In genomic region chr16:74773431-74774222, GRCh38 we compare ENCODE assay signal across 9 cellular contexts. TPM values are rescaled to one million over a fixed set of nuclear protein-coding genes. Genes with fewer than 3 reads are reported as not detected.
DNase-seq lines count a peak whose midpoint lies in the region; ATAC-seq and TF ChIP-seq lines count a peak whose summit lies in the region.
"Had no signal": no experiment of that assay in that cellular context is flagged by ENCODE, and none has a peak within 500 bp of the region (broad histone marks: within the 10 kb centered on the region; RNA-seq: fewer than 3 reads in every experiment).

No MANE protein-coding gene starts in this region.

- H3K27ac ChIP-seq in spleen = no peak overlapping the region

- H3K4me3 Mint-ChIP-seq in activated T-helper 17 cell treated with anti-CD3 and anti-CD28 coated beads, Interleukin-2, amount 50 U/mL, for 72 hours = peak overlapping the region; percentile 60

- WGBS in spleen, 5 donors = 48 to 56% (median 50%) methylated on average over 14 of the region's 14 CpGs

- H3K27ac Mint-ChIP-seq in activated T-helper 17 cell treated with anti-CD3 and anti-CD28 coated beads, Interleukin-2, amount 50 U/mL, for 72 hours = no peak overlapping the region

- no peaks in the 10 kb centered on the region for H3K9me3 Mint-ChIP-seq in activated T-helper 17 cell treated with anti-CD3 and anti-CD28 coated beads, Interleukin-2, amount 50 U/mL, for 72 hours

- peaks cover 23% of the 10 kb centered on the region for H3K27me3 Mint-ChIP-seq in activated T-helper 17 cell treated with anti-CD3 and anti-CD28 coated beads, Interleukin-2, amount 50 U/mL, for 72 hours

- H3K4me1 Mint-ChIP-seq in activated T-helper 17 cell treated with anti-CD3 and anti-CD28 coated beads, Interleukin-2, amount 50 U/mL, for 72 hours = peaks cover 5% of the 10 kb centered on the region

- H3K27me3 ChIP-seq in kidney epithelial cell (ENCODE audit: control insufficient read depth, insufficient read depth, low read length) = peaks cover 4% of the 10 kb centered on the region
- peaks cover 0 to 56% (median 16%) of the 10 kb centered on the region in 7 donors for H3K27me3 ChIP-seq in spleen (replicated peaks in 1 of 7)

- TF ChIP-seq CTCF in kidney epithelial cell (IDR thresholded peaks at IDR 0.05; ENCODE audit: insufficient read depth, low read length, poor library complexity, severe bottlenecking) = no peak
- no peak for TF ChIP-seq CTCF in spleen (IDR thresholded peaks at IDR 0.05 in 8 of 11, conservative IDR thresholded peaks at IDR 0.05 in 3 of 11)

- intact Hi-C loops in spleen (cut with DNase I; ENCODE audit: low total_unique reads) = no loop called here

- H3K4me3 ChIP-seq in kidney epithelial cell (ENCODE audit: low read depth, low read length) (peak overlapping the region; percentile 43), spleen (peak overlapping the region in 6 of 8 donors; percentile 41 to 73 (median 50))

- no peaks in the 10 kb centered on the region for H3K36me3 Mint-ChIP-seq in activated T-helper 17 cell treated with anti-CD3 and anti-CD28 coated beads, Interleukin-2, amount 50 U/mL, for 72 hours (ENCODE audit: low read depth)

- TF ChIP-seq POLR2A in spleen (IDR thresholded peaks at IDR 0.05) = no peak

- H3K9me3 ChIP-seq in spleen = no peaks in the 10 kb centered on the region

- DNase-seq in DMS53 (lab: John Stamatoyannopoulos, UW) (peak; percentile 31), DMS53 treated with DMSO at 0.1 percent for 48 hours (lab: John Stamatoyannopoulos, UW; ENCODE audit: unreplicated experiment) (no peak), kidney epithelial cell (ENCODE audit: low read depth) (no peak), spleen (no peak)
- DNase-seq in activated CD4-positive, CD25-positive, alpha-beta regulatory T cell treated with anti-CD3 and anti-CD28 coated beads, Interleukin-2, amount 50 U/mL, for 72 hours = no peak
- DNase-seq: NK-92 treated with Interleukin-12 subunit alpha and Interleukin-12 subunit beta, amount 100 ng/mL, for 24 hours had no signal

- H3K36me3 ChIP-seq in kidney epithelial cell (ENCODE audit: control insufficient read depth, insufficient read depth, low read length) = no peaks in the 10 kb centered on the region
- no peaks in the 10 kb centered on the region for H3K36me3 ChIP-seq in spleen

- ATAC-seq in activated T-helper 17 cell treated with anti-CD3 and anti-CD28 coated beads, Interleukin-2, amount 50 U/mL, for 72 hours (replicated peaks) = no peak
- ATAC-seq in GM18870 (IDR thresholded peaks at IDR 0.05; ENCODE audit: unreplicated experiment) (no peak), HG03378 (IDR thresholded peaks at IDR 0.05; ENCODE audit: unreplicated experiment) (no peak)

- H3K4me1 ChIP-seq in spleen = peaks cover 0 to 35% (median 17%) of the 10 kb centered on the region in 6 donors

RNA-seq across cellular contexts. Expression of gene FA2H, which starts 1.0 kb away (rescaled TPM):
- under 1 TPM in 1 of 2 donors, not detected in 1; 0.19 TPM for total RNA-seq in activated T-helper 17 cell treated with anti-CD3 and anti-CD28 coated beads, Interleukin-2, amount 50 U/mL, for 72 hours
- total RNA-seq in kidney epithelial cell (12.4 and 12.5 TPM in 2 replicates), spleen (1 to 10 TPM in 1 of 7 donors, under 1 TPM in 6; 0.32 to 2.6 (median 0.64) TPM)
- polyA plus RNA-seq in spleen = under 1 TPM; 0.23 to 0.61 (median 0.41) TPM
